8 cellular contexts compared by ENCODE assay signal in genomic region chr11:315051-315481, GRCh38. TPM values are rescaled to one million over a fixed set of nuclear protein-coding genes. Genes with fewer than 3 reads are reported as not detected.
DNase-seq lines count a peak whose midpoint lies in the region; TF ChIP-seq lines count a peak whose summit lies in the region.
"Had no signal": no experiment of that assay in that cellular context is flagged by ENCODE, and none has a peak within 500 bp of the region (broad histone marks: within the 10 kb centered on the region; RNA-seq: fewer than 3 reads in every experiment).

No MANE protein-coding gene starts in this region.

- TF ChIP-seq EP300 in suprapubic skin (IDR thresholded peaks at IDR 0.05) = no peak

- H3K4me1 ChIP-seq in liver (ENCODE audit: control insufficient read depth in 4 of 4, insufficient read depth in 4 of 4, low read length in 3 of 4) (peaks cover 0 to 41% (median 19%) of the 10 kb centered on the region in 4 donors), suprapubic skin (peaks cover 45% of the 10 kb centered on the region)

- 34% methylated on average over 9 of the region's 9 CpGs for WGBS in liver
- WGBS in suprapubic skin = 68% methylated on average over 3 of the region's 9 CpGs

- peak in 1 of 2 donors; percentile 3 for TF ChIP-seq RAD21 in liver (IDR thresholded peaks at IDR 0.05)

- in situ Hi-C loops in astrocyte of the cerebellum (cut with HindIII; ENCODE audit: low sequenced_read_pairs) = no loop called here

- no peak for DNase-seq in astrocyte of the cerebellum (ENCODE audit: low read depth)
- DNase-seq in suprapubic skin (ENCODE audit: low spot score in 2 of 2) = no peak
- no peak for DNase-seq in NCI-H1436 (lab: John Stamatoyannopoulos, UW)
- DNase-seq in globus pallidus (ENCODE audit: low spot score) = no peak
- DNase-seq in GM19238 (ENCODE audit: insufficient read length, low spot score) = no peak
- DNase-seq: NCI-H146 had no signal

- peaks cover 16% of the 10 kb centered on the region for H3K36me3 ChIP-seq in KOPT-K1 (ENCODE audit: insufficient read depth, low read length)
- no peaks in the 10 kb centered on the region for H3K36me3 ChIP-seq in liver (ENCODE audit: control insufficient read depth in 4 of 4, insufficient read depth in 3 of 4, low read depth in 1 of 4, low read length in 3 of 4)
- no peaks in the 10 kb centered on the region for H3K36me3 ChIP-seq in suprapubic skin

- no peak for TF ChIP-seq POLR2A in suprapubic skin (IDR thresholded peaks at IDR 0.05)

- H3K9ac ChIP-seq in liver (ENCODE audit: low read depth in 1 of 2, low read length in 2 of 2) = peak overlapping the region; percentile 10 to 81

- H3K27ac ChIP-seq in KOPT-K1 (ENCODE audit: low read depth, low read length, poor library complexity, severe bottlenecking) (peak overlapping the region; percentile 99), liver (ENCODE audit: low read depth in 1 of 2, low read length in 2 of 2) (peak overlapping the region; percentile 81 to 92), suprapubic skin (peak overlapping the region; percentile 65)

- H3K27me3 ChIP-seq in liver (ENCODE audit: control insufficient read depth in 4 of 4, insufficient read depth in 4 of 4, low read length in 3 of 4) = no peaks in the 10 kb centered on the region
- H3K27me3 ChIP-seq in suprapubic skin = no peaks in the 10 kb centered on the region

- H3K4me3 ChIP-seq in astrocyte of the cerebellum (ENCODE audit: low read depth, low read length) (peak overlapping the region; percentile 61), liver (ENCODE audit: low read depth in 1 of 3, low read length in 3 of 3) (peak overlapping the region; percentile 48 to 61 (median 59)), suprapubic skin (peak overlapping the region; percentile 53)

- TF ChIP-seq CTCF in astrocyte of the cerebellum (IDR thresholded peaks at IDR 0.05; ENCODE audit: low read depth, low read length, missing control alignments) = no peak
- no peak for TF ChIP-seq CTCF in liver (IDR thresholded peaks at IDR 0.05; ENCODE audit: low read depth, low read length, missing input control)
- TF ChIP-seq CTCF in suprapubic skin (IDR thresholded peaks at IDR 0.05) = no peak

- H3K9me3 ChIP-seq in KOPT-K1 (ENCODE audit: insufficient read depth, low read length, poor library complexity, severe bottlenecking) (no peaks in the 10 kb centered on the region), liver (ENCODE audit: control insufficient read depth in 4 of 4, low read length in 3 of 4) (no peaks in the 10 kb centered on the region), suprapubic skin (no peaks in the 10 kb centered on the region)

TF ChIP-seq in liver, 16 proteins besides CTCF, POLR2A, EP300 and RAD21:
- TF ChIP-seq RXRA (IDR thresholded peaks at IDR 0.05) (peak; percentile 85 to 92), ZBTB33 (IDR thresholded peaks at IDR 0.05) (no peak), HNF4A (conservative IDR thresholded peaks at IDR 0.05) (peak; percentile 83 to 93), FOXA2 (IDR thresholded peaks at IDR 0.05) (no peak), TAF1 (conservative IDR thresholded peaks at IDR 0.05) (no peak), JUND (IDR thresholded peaks at IDR 0.05) (no peak), SP1 (IDR thresholded peaks at IDR 0.05) (peak; percentile 85), HNF4G (IDR thresholded peaks at IDR 0.05) (peak; percentile 52), NR2F2 (IDR thresholded peaks at IDR 0.05) (no peak), YY1 (IDR thresholded peaks at IDR 0.05) (peak; percentile 49)
- TF ChIP-seq, protein P1, sequence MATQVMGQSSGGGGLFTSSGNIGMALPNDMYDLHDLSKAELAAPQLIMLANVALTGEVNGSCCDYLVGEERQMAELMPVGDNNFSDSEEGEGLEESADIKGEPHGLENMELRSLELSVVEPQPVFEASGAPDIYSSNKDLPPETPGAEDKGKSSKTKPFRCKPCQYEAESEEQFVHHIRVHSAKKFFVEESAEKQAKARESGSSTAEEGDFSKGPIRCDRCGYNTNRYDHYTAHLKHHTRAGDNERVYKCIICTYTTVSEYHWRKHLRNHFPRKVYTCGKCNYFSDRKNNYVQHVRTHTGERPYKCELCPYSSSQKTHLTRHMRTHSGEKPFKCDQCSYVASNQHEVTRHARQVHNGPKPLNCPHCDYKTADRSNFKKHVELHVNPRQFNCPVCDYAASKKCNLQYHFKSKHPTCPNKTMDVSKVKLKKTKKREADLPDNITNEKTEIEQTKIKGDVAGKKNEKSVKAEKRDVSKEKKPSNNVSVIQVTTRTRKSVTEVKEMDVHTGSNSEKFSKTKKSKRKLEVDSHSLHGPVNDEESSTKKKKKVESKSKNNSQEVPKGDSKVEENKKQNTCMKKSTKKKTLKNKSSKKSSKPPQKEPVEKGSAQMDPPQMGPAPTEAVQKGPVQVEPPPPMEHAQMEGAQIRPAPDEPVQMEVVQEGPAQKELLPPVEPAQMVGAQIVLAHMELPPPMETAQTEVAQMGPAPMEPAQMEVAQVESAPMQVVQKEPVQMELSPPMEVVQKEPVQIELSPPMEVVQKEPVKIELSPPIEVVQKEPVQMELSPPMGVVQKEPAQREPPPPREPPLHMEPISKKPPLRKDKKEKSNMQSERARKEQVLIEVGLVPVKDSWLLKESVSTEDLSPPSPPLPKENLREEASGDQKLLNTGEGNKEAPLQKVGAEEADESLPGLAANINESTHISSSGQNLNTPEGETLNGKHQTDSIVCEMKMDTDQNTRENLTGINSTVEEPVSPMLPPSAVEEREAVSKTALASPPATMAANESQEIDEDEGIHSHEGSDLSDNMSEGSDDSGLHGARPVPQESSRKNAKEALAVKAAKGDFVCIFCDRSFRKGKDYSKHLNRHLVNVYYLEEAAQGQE (IDR thresholded peaks at IDR 0.05) = no peak
- TF ChIP-seq, protein P2, sequence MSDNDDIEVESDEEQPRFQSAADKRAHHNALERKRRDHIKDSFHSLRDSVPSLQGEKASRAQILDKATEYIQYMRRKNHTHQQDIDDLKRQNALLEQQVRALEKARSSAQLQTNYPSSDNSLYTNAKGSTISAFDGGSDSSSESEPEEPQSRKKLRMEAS (IDR thresholded peaks at IDR 0.05) = peak; percentile 70
TF ChIP-seq in liver: peak in this region for 6.

RNA-seq across cellular contexts. Expression of gene IFITM1, which starts 1.2 kb away (rescaled TPM):
- 10 to 100 TPM; 12.6 to 37.4 TPM for total RNA-seq in liver
- 100 to 1,000 TPM in 1 of 2 donors, 10 to 100 TPM in 1; 96.0 to 113 TPM for polyA plus RNA-seq in liver
- 100 to 1,000 TPM in 1 of 4 donors, 10 to 100 TPM in 3; 50.7 to 128 (median 67.6) TPM for total RNA-seq in suprapubic skin

RNA-seq across cellular contexts. Expression of gene IFITM3, which starts 5.6 kb away (rescaled TPM):
- 100 to 1,000 TPM in 1 of 2 donors, 10 to 100 TPM in 1; 48.6 to 105 TPM for total RNA-seq in liver
- polyA plus RNA-seq in liver = 1,000 to 10,000 TPM; 2,070 to 2,255 TPM
- total RNA-seq in suprapubic skin = 100 to 1,000 TPM in 2 of 4 donors, 10 to 100 TPM in 2; 69.6 to 160 (median 110) TPM

RNA-seq across cellular contexts. Expression of gene IFITM2, which starts 7.5 kb away (rescaled TPM):
- total RNA-seq in liver (10 to 100 TPM in 1 of 2 donors, 1 to 10 TPM in 1; 8.5 to 49.0 TPM), suprapubic skin (10 to 100 TPM; 25.6 to 84.1 (median 45.1) TPM)
- 1,000 to 10,000 TPM in 1 of 2 donors, 100 to 1,000 TPM in 1; 759 to 1,441 TPM for polyA plus RNA-seq in liver

RNA-seq across cellular contexts. Expression of gene IFITM5, which starts 15.7 kb away (rescaled TPM):
- total RNA-seq in liver (not detected), suprapubic skin (not detected)
- not detected for polyA plus RNA-seq in liver

RNA-seq across cellular contexts. Expression of gene PGGHG, which starts 26.1 kb away (rescaled TPM):
- 10 to 100 TPM in 1 of 2 donors, 1 to 10 TPM in 1; 1.3 to 11.4 TPM for total RNA-seq in liver
- 1 to 10 TPM; 5.4 to 9.6 TPM for polyA plus RNA-seq in liver
- 10 to 100 TPM in 2 of 4 donors, 1 to 10 TPM in 2; 3.5 to 22.0 (median 8.1) TPM for total RNA-seq in suprapubic skin
